7 cellular contexts compared by ENCODE assay signal in genomic region chr1:66984491-66984890, GRCh38.
DNase-seq lines count a peak whose midpoint lies in the region; ATAC-seq and TF ChIP-seq lines count a peak whose summit lies in the region.

No MANE protein-coding gene starts in this region.

- H3K9me3 Mint-ChIP-seq in nephron = no peaks in the 10 kb centered on the region

- DNase-seq in midbrain (lab: John Stamatoyannopoulos, UW) = no peak
- DNase-seq in activated effector memory CD4-positive, alpha-beta T cell treated with Interleukin-2 at 50 U/mL for 16 hours = no peak
- no peak for DNase-seq in activated CD4-positive, alpha-beta T cell treated with anti-CD3 and anti-CD28 coated beads, Interleukin-2, amount 50 U/mL, for 4 hours

- ATAC-seq in GM18867 (IDR thresholded peaks at IDR 0.05; ENCODE audit: unreplicated experiment) = peak; percentile 92
- ATAC-seq in GM21619 (IDR thresholded peaks at IDR 0.05; ENCODE audit: unreplicated experiment) = peak; percentile 86
- peak; percentile 80 for ATAC-seq in HG03439 (IDR thresholded peaks at IDR 0.05; ENCODE audit: unreplicated experiment)

- H3K4me3 Mint-ChIP-seq in nephron = no peak overlapping the region

- no peak for TF ChIP-seq CTCF in nephron (IDR thresholded peaks at IDR 0.05; ENCODE audit: unreplicated experiment in 3 of 3)

- H3K27ac Mint-ChIP-seq in nephron = peak overlapping the region; percentile 7 to 61 (median 29)

- no peaks in the 10 kb centered on the region for H3K27me3 Mint-ChIP-seq in nephron (ENCODE audit: low read depth)

- H3K4me1 Mint-ChIP-seq in nephron = no peaks in the 10 kb centered on the region

- H3K36me3 Mint-ChIP-seq in nephron (ENCODE audit: low read depth) = peaks cover 51% of the 10 kb centered on the region
